Comparison of ENCODE assay signal across 8 cellular contexts in the genomic region with DNA sequence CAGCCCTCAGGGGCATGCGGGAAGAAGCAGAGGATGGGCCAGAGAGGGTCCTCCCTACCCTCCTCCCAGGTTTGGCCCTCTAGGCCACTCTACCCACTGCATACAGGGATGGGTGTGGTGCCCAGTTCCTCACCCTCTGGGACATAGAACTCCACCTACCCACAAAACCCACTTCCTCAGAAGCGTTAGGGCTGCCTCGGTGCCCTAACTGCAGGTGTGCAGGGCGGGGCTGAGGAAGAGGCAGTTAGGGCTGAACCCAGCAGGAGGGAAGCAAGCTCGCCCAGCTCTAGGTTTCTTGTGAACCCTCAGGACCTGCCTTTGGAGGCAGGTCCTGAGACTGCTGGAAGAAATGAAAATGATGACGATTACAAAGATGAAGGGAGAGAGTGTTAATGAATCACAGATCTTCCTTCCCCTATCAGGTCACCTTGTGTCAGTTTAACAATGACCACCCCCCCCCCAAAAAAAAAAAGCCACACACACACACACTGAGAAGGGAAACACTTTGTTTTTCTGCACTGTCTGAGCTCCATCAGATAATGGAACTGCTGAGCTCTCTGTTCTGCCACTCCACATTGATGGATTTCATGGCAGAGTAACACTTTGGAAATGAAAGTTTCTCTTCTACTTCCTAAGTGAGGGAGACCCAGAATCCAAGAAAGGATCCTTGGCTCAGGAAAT.
A peak's percentile ranks its signal among the peaks of the same experiment; 100 is the strongest.
DNase-seq lines count a peak whose midpoint lies in the region; ATAC-seq, FAIRE-seq and TF ChIP-seq lines count a peak whose summit lies in the region.

No MANE protein-coding gene starts in this region.

- H3K4me1 ChIP-seq in heart left ventricle (peaks cover 0 to 65% (median 0%) of the 10 kb centered on the region in 12 donors), left ventricle myocardium inferior (no peaks in the 10 kb centered on the region), mucosa of rectum (ENCODE audit: control insufficient read depth in 2 of 2, insufficient read depth in 2 of 2, low read length in 2 of 2) (peaks cover 7 to 12% of the 10 kb centered on the region in 2 donors), osteoblast (ENCODE audit: insufficient read depth, low read length) (peaks cover 22% of the 10 kb centered on the region)

- H2AFZ ChIP-seq in osteoblast (ENCODE audit: low read length): no peak overlapping the region

- H3K9ac ChIP-seq in mucosa of rectum (ENCODE audit: low read depth in 1 of 2, low read length in 2 of 2): no peak overlapping the region

- H3K27me3 ChIP-seq in heart left ventricle: no peaks in the 10 kb centered on the region
- H3K27me3 ChIP-seq in left ventricle myocardium inferior (ENCODE audit: low read depth): peaks cover 14% of the 10 kb centered on the region
- H3K27me3 ChIP-seq in mucosa of rectum (ENCODE audit: control insufficient read depth in 2 of 2, insufficient read depth in 2 of 2, low read length in 2 of 2): no peaks in the 10 kb centered on the region
- H3K27me3 ChIP-seq in osteoblast (ENCODE audit: insufficient read depth, low read length): no peaks in the 10 kb centered on the region

- no peaks in the 10 kb centered on the region for H3K79me2 ChIP-seq in osteoblast (ENCODE audit: insufficient read depth, low read length)

- H3K4me2 ChIP-seq in osteoblast (ENCODE audit: insufficient read depth, low read length): no peak overlapping the region

- 51 to 67% (median 64%) methylated on average over 4 to 6 of the region's 6 CpGs for WGBS in heart left ventricle, 4 donors

- peak in 1 of 5 donors; percentile 70 for DNase-seq in heart left ventricle
- DNase-seq in left ventricle myocardium inferior: no peak
- no peak for DNase-seq in HTR-8/SVneo (ENCODE audit: insufficient read length, low spot score)
- DNase-seq in activated T-cell treated with anti-CD3 and anti-CD28 coated beads for 1 hour (ENCODE audit: low read depth): peak; percentile 63
- DNase-seq in osteoblast (ENCODE audit: insufficient read length, low spot score, missing footprints): no peak
- no peak for DNase-seq in NCI-H2196 treated with DMSO at 0.1 percent for 48 hours (lab: John Stamatoyannopoulos, UW; ENCODE audit: unreplicated experiment)
- no peak for DNase-seq in SIG-M5 treated with dmso at 0.1 percent for 504 hours (lab: John Stamatoyannopoulos, UW; ENCODE audit: unreplicated experiment)

- TF ChIP-seq POLR2A in heart left ventricle (IDR thresholded peaks at IDR 0.05): no peak

- TF ChIP-seq CTCF in heart left ventricle (IDR thresholded peaks at IDR 0.05) (no peak), left ventricle myocardium inferior (IDR thresholded peaks at IDR 0.05; ENCODE audit: borderline replicate concordance) (no peak), osteoblast (IDR thresholded peaks at IDR 0.05; ENCODE audit: extremely low read depth, low read depth, low read length) (no peak)

- H3K4me3 ChIP-seq in heart left ventricle: no peak overlapping the region
- H3K4me3 ChIP-seq in left ventricle myocardium inferior: no peak overlapping the region
- no peak overlapping the region for H3K4me3 ChIP-seq in mucosa of rectum (ENCODE audit: low read length in 2 of 2)
- no peak overlapping the region for H3K4me3 ChIP-seq in osteoblast (ENCODE audit: insufficient read depth, low read length)

- intact Hi-C loops in heart left ventricle (cut with DNase I) (no loop called here), left ventricle myocardium inferior (cut with micrococcal nuclease) (no loop called here)

- peak in 3 of 4 donors; percentile 18 to 55 (median 42) for ATAC-seq in heart left ventricle

- peak overlapping the region in 2 of 12 donors; percentile 30 to 88 for H3K27ac ChIP-seq in heart left ventricle
- H3K27ac ChIP-seq in left ventricle myocardium inferior (replicated peaks): no peak overlapping the region
- H3K27ac ChIP-seq in mucosa of rectum (ENCODE audit: low read depth in 2 of 2, low read length in 2 of 2): peak overlapping the region; percentile 46 to 76
- no peak overlapping the region for H3K27ac ChIP-seq in osteoblast (ENCODE audit: low read depth, low read length)

- FAIRE-seq in HTR-8/SVneo (lab: Jason Lieb, UNC): peak; percentile 49

- H4K20me1 ChIP-seq in osteoblast (ENCODE audit: insufficient read depth, low read length): no peaks in the 10 kb centered on the region

- H3K9me3 ChIP-seq in heart left ventricle: no peaks in the 10 kb centered on the region
- no peaks in the 10 kb centered on the region for H3K9me3 ChIP-seq in left ventricle myocardium inferior (replicated peaks)
- no peaks in the 10 kb centered on the region for H3K9me3 ChIP-seq in mucosa of rectum (ENCODE audit: control insufficient read depth in 2 of 2, low read length in 2 of 2)
- no peaks in the 10 kb centered on the region for H3K9me3 ChIP-seq in osteoblast (ENCODE audit: low read depth, low read length)

- no peaks in the 10 kb centered on the region for H3K36me3 ChIP-seq in heart left ventricle
- H3K36me3 ChIP-seq in left ventricle myocardium inferior: no peaks in the 10 kb centered on the region
- no peaks in the 10 kb centered on the region for H3K36me3 ChIP-seq in mucosa of rectum (ENCODE audit: control insufficient read depth in 2 of 2, insufficient read depth in 2 of 2, low read length in 2 of 2)
- H3K36me3 ChIP-seq in osteoblast (ENCODE audit: insufficient read depth, low read length): no peaks in the 10 kb centered on the region

Comparison
In these comparisons a context has a peak if more than half of its experiments do, and no peak if none do; other contexts are left out.
1. H3K27ac ChIP-seq: peak in mucosa of rectum (2 of 2); none in left ventricle myocardium inferior (single experiment) and osteoblast (single experiment).